ENCODE assay signal across 1 cellular context in genomic region chr17:48472485-48473281, GRCh38.
TF ChIP-seq lines count a peak whose summit lies in the region.

No MANE protein-coding gene starts in this region.

TF ChIP-seq in GM12878, 131 proteins besides CTCF, POLR2A, EP300 and RAD21 (continued from another document):
- TF ChIP-seq, protein P1, sequence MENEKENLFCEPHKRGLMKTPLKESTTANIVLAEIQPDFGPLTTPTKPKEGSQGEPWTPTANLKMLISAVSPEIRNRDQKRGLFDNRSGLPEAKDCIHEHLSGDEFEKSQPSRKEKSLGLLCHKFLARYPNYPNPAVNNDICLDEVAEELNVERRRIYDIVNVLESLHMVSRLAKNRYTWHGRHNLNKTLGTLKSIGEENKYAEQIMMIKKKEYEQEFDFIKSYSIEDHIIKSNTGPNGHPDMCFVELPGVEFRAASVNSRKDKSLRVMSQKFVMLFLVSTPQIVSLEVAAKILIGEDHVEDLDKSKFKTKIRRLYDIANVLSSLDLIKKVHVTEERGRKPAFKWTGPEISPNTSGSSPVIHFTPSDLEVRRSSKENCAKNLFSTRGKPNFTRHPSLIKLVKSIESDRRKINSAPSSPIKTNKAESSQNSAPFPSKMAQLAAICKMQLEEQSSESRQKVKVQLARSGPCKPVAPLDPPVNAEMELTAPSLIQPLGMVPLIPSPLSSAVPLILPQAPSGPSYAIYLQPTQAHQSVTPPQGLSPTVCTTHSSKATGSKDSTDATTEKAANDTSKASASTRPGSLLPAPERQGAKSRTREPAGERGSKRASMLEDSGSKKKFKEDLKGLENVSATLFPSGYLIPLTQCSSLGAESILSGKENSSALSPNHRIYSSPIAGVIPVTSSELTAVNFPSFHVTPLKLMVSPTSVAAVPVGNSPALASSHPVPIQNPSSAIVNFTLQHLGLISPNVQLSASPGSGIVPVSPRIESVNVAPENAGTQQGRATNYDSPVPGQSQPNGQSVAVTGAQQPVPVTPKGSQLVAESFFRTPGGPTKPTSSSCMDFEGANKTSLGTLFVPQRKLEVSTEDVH (IDR thresholded peaks at IDR 0.05; ENCODE audit: low read depth, partially characterized antibody), result no peak
- peak; percentile 44 for TF ChIP-seq DPF2 (IDR thresholded peaks at IDR 0.05)
